Comparison of ENCODE assay signal across 9 cellular contexts in the genomic region with DNA sequence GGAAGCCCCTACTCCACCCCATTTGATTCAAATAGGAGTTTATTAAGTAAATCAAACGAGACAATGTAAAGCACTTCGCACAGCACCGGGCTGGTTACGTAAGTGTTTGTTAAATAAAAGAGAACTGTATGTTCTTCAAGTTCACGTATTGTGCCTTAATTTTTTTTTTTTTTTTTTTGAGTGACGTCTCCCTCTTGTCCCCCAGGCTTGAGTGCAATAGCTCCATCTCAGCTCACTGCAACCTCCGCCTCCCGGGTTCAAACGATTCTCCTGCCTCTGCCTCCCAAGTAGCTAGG. TPM values are rescaled to one million over a fixed set of nuclear protein-coding genes. Genes with fewer than 3 reads are reported as not detected.
DNase-seq lines count a peak whose midpoint lies in the region; ATAC-seq and TF ChIP-seq lines count a peak whose summit lies in the region.
"Had no signal": no experiment of that assay in that cellular context is flagged by ENCODE, and none has a peak within 500 bp of the region (broad histone marks: within the 10 kb centered on the region; RNA-seq: fewer than 3 reads in every experiment).

No MANE protein-coding gene starts in this region.

- H3K27ac ChIP-seq in OCI-LY3 (ENCODE audit: low read length) (no peak overlapping the region), substantia nigra (ENCODE audit: low read depth, low read length, poor library complexity, severe bottlenecking) (no peak overlapping the region)

- peak overlapping the region; percentile 67 for H3K4me2 ChIP-seq in OCI-LY3 (ENCODE audit: low read length)

- peak overlapping the region; percentile 56 for H3K9ac ChIP-seq in OCI-LY3 (ENCODE audit: low read length)

- peak overlapping the region; percentile 62 for H2AFZ ChIP-seq in OCI-LY3 (ENCODE audit: low read depth, low read length)

- H3K9me3 Mint-ChIP-seq in endothelial cell (ENCODE audit: unreplicated experiment) (no peaks in the 10 kb centered on the region), neural crest cell (no peaks in the 10 kb centered on the region)

- H3K4me1 Mint-ChIP-seq in endothelial cell (ENCODE audit: unreplicated experiment) (peaks cover 58% of the 10 kb centered on the region), neural crest cell (peaks cover 68% of the 10 kb centered on the region)

- H3K9me3 ChIP-seq in OCI-LY3 (ENCODE audit: insufficient read depth, low read length), result no peaks in the 10 kb centered on the region

- TF ChIP-seq CTCF in AG10803 (conservative IDR thresholded peaks at IDR 0.05; ENCODE audit: low read length), result no peak
- TF ChIP-seq CTCF in OCI-LY3 (IDR thresholded peaks at IDR 0.05; ENCODE audit: low read depth, low read length), result no peak
- no peak for TF ChIP-seq CTCF in endothelial cell (IDR thresholded peaks at IDR 0.05; ENCODE audit: unreplicated experiment)
- no peak for TF ChIP-seq CTCF in neural crest cell (conservative IDR thresholded peaks at IDR 0.05)

- H3K79me2 ChIP-seq in OCI-LY3 (ENCODE audit: low read length), result no peaks in the 10 kb centered on the region

- H3K4me3 Mint-ChIP-seq in endothelial cell (ENCODE audit: unreplicated experiment) (peak overlapping the region; percentile 99), neural crest cell (peak overlapping the region; percentile 100)

- H3K27ac Mint-ChIP-seq in endothelial cell (ENCODE audit: unreplicated experiment) (peak overlapping the region; percentile 98), neural crest cell (ENCODE audit: unreplicated experiment) (peak overlapping the region; percentile 99)

- ATAC-seq in GM19452 (IDR thresholded peaks at IDR 0.05; ENCODE audit: unreplicated experiment) (no peak), GM18870 (IDR thresholded peaks at IDR 0.05; ENCODE audit: unreplicated experiment) (no peak)

- peaks cover 21% of the 10 kb centered on the region for H3K27me3 Mint-ChIP-seq in endothelial cell (ENCODE audit: unreplicated experiment)
- no peaks in the 10 kb centered on the region for H3K27me3 Mint-ChIP-seq in neural crest cell (ENCODE audit: low read depth)

- H3K4me1 ChIP-seq in OCI-LY3 (ENCODE audit: low read length), result peaks cover 15% of the 10 kb centered on the region

- H3K36me3 Mint-ChIP-seq in endothelial cell (ENCODE audit: low read depth, unreplicated experiment) (peaks cover 21% of the 10 kb centered on the region), neural crest cell (ENCODE audit: low read depth) (peaks cover 8% of the 10 kb centered on the region)

- no peaks in the 10 kb centered on the region for H3K36me3 ChIP-seq in OCI-LY3 (replicated peaks; ENCODE audit: low read depth, low read length)

- no peak for DNase-seq in AG10803 (ENCODE audit: low read depth)
- no peak for DNase-seq in endothelial cell (ENCODE audit: low spot score)
- DNase-seq in neural crest cell (ENCODE audit: low read depth, low spot score), result no peak
- DNase-seq in substantia nigra (lab: John Stamatoyannopoulos, UW), result no peak
- DNase-seq in SW 1271 (lab: John Stamatoyannopoulos, UW), result no peak
- DNase-seq: NK-92 treated with Interleukin-12 subunit alpha and Interleukin-12 subunit beta, amount 100 ng/mL, for 24 hours had no signal

- peak overlapping the region; percentile 89 for H3K4me3 ChIP-seq in AG10803 (ENCODE audit: low read length)
- H3K4me3 ChIP-seq in OCI-LY3 (ENCODE audit: low read length), result peak overlapping the region; percentile 71

- 0 out of 2 replicates have a peak, but pooled peaks cover 3% of the 10 kb centered on the region for H3K27me3 ChIP-seq in OCI-LY3 (ENCODE audit: low read depth, low read length)

- no peaks in the 10 kb centered on the region for H4K20me1 ChIP-seq in OCI-LY3 (ENCODE audit: insufficient read depth, low read length)

RNA-seq across cellular contexts. Expression of a gene that starts 1.3 kb away (rescaled TPM):
- total RNA-seq in endothelial cell (ENCODE audit: unreplicated experiment) (137 TPM), neural crest cell (34.5 and 35.6 TPM in 2 replicates)
